In genomic region chr7:155090647-155091046, GRCh38 we compare ENCODE assay signal across 1 cellular context.
TF ChIP-seq lines count a peak whose summit lies in the region.

No MANE protein-coding gene starts in this region.

TF ChIP-seq in GM23338, 12 proteins besides CTCF, POLR2A, EP300 and RAD21 (continued from another document):
- TF ChIP-seq, protein P1, sequence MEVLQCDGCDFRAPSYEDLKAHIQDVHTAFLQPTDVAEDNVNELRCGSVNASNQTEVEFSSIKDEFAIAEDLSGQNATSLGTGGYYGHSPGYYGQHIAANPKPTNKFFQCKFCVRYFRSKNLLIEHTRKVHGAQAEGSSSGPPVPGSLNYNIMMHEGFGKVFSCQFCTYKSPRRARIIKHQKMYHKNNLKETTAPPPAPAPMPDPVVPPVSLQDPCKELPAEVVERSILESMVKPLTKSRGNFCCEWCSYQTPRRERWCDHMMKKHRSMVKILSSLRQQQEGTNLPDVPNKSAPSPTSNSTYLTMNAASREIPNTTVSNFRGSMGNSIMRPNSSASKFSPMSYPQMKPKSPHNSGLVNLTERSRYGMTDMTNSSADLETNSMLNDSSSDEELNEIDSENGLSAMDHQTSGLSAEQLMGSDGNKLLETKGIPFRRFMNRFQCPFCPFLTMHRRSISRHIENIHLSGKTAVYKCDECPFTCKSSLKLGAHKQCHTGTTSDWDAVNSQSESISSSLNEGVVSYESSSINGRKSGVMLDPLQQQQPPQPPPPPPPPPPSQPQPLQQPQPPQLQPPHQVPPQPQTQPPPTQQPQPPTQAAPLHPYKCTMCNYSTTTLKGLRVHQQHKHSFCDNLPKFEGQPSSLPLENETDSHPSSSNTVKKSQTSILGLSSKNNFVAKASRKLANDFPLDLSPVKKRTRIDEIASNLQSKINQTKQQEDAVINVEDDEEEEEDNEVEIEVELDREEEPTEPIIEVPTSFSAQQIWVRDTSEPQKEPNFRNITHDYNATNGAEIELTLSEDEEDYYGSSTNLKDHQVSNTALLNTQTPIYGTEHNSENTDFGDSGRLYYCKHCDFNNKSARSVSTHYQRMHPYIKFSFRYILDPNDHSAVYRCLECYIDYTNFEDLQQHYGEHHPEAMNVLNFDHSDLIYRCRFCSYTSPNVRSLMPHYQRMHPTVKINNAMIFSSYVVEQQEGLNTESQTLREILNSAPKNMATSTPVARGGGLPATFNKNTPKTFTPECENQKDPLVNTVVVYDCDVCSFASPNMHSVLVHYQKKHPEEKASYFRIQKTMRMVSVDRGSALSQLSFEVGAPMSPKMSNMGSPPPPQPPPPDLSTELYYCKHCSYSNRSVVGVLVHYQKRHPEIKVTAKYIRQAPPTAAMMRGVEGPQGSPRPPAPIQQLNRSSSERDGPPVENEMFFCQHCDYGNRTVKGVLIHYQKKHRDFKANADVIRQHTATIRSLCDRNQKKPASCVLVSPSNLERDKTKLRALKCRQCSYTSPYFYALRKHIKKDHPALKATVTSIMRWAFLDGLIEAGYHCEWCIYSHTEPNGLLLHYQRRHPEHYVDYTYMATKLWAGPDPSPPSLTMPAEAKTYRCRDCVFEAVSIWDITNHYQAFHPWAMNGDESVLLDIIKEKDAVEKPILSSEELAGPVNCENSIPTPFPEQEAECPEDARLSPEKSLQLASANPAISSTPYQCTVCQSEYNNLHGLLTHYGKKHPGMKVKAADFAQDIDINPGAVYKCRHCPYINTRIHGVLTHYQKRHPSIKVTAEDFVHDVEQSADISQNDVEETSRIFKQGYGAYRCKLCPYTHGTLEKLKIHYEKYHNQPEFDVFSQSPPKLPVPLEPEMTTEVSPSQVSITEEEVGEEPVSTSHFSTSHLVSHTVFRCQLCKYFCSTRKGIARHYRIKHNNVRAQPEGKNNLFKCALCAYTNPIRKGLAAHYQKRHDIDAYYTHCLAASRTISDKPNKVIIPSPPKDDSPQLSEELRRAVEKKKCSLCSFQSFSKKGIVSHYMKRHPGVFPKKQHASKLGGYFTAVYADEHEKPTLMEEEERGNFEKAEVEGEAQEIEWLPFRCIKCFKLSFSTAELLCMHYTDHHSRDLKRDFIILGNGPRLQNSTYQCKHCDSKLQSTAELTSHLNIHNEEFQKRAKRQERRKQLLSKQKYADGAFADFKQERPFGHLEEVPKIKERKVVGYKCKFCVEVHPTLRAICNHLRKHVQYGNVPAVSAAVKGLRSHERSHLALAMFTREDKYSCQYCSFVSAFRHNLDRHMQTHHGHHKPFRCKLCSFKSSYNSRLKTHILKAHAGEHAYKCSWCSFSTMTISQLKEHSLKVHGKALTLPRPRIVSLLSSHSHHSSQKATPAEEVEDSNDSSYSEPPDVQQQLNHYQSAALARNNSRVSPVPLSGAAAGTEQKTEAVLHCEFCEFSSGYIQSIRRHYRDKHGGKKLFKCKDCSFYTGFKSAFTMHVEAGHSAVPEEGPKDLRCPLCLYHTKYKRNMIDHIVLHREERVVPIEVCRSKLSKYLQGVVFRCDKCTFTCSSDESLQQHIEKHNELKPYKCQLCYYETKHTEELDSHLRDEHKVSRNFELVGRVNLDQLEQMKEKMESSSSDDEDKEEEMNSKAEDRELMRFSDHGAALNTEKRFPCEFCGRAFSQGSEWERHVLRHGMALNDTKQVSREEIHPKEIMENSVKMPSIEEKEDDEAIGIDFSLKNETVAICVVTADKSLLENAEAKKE (CRISPR knock-in tag; IDR thresholded peaks at IDR 0.05), result no peak
- TF ChIP-seq ZNF114 (CRISPR knock-in tag; IDR thresholded peaks at IDR 0.05) (no peak), STAT1 (IDR thresholded peaks at IDR 0.05; ENCODE audit: unreplicated experiment) (no peak)
TF ChIP-seq in GM23338: peak in this region for 0.
